In the genomic region with DNA sequence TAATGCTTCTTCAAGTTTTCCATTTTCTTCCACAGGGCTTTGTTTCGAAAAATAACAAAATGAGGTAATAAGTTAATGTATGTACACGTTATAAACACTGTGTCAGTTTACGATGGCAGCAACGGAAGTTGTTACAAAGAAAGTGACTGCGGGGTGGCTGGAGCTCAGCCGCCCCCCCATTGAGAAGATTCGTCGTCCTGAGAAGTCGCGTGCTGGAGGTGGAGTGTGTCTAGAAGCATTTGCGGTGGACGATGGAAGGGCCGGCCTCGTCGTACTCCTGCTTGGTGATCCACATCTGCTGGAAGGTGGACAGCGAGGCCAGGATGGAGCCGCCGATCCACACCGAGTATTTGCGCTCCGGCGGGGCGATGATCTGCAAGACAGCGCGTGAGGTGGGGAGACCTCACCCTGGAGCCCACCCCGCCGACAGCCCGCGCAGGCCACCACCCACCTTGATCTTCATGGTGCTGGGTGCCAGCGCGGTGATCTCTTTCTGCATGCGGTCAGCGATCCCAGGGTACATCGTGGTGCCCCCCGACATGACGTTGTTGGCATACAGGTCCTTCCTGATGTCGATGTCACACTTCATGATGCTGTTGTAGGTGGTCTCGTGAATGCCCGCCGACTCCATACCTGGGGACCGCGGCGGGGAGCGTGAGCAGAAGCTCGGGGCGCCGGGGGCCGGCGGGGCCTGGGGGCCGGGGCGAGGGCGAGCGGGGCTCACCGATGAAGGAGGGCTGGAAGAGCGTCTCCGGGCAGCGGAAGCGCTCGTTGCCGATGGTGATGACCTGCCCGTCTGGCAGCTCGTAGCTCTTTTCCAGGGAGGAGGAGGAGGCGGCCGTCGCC, we compare ENCODE assay signal across 12 cellular contexts. TPM values are rescaled to one million over a fixed set of nuclear protein-coding genes. Genes with fewer than 3 reads are reported as not detected.
A peak's percentile ranks its signal among the peaks of the same experiment; 100 is the strongest.
DNase-seq lines count a peak whose midpoint lies in the region; ATAC-seq, FAIRE-seq and TF ChIP-seq lines count a peak whose summit lies in the region.
"Had no signal": no experiment of that assay in that cellular context is flagged by ENCODE, and none has a peak within 500 bp of the region (broad histone marks: within the 10 kb centered on the region; RNA-seq: fewer than 3 reads in every experiment).

No MANE protein-coding gene starts in this region.

- no peak for TF ChIP-seq RAD21 in H1 (IDR thresholded peaks at IDR 0.05 in 1 of 2, conservative IDR thresholded peaks at IDR 0.05 in 1 of 2; ENCODE audit: low read depth in 2 of 2, low read length in 2 of 2)

- no peaks in the 10 kb centered on the region for H3K36me3 Mint-ChIP-seq in CD8-positive, alpha-beta T cell
- H3K36me3 Mint-ChIP-seq in IgD-negative memory B cell: no peaks in the 10 kb centered on the region
- peaks cover 3% of the 10 kb centered on the region for H3K36me3 Mint-ChIP-seq in neural crest cell (ENCODE audit: low read depth)

- H3K4ac ChIP-seq in H1 (replicated peaks; ENCODE audit: insufficient read length, low read depth, low read length): no peak overlapping the region

- no peak overlapping the region for H3K27ac ChIP-seq in CD8-positive, alpha-beta T cell (ENCODE audit: low read depth, low read length)
- H3K27ac ChIP-seq in H1 (ENCODE audit: low read depth, low read length) (no peak overlapping the region), testis (no peak overlapping the region)
- H3K27ac ChIP-seq: prostate gland had no signal

- no peak for FAIRE-seq in H1 (lab: Jason Lieb, UNC)
- FAIRE-seq: GM12878, islet of Langerhans had no signal

- no peak overlapping the region for H3K27ac Mint-ChIP-seq in CD8-positive, alpha-beta T cell
- H3K27ac Mint-ChIP-seq in IgD-negative memory B cell (peak overlapping the region in 2 of 3 donors; percentile 33 to 54), neural crest cell (ENCODE audit: unreplicated experiment) (no peak overlapping the region)

- H3K18ac ChIP-seq in H1 (ENCODE audit: extremely low read depth, low read length): no peak overlapping the region

- no peak overlapping the region for H4K5ac ChIP-seq in H1 (ENCODE audit: insufficient read length, low read depth, low read length)

- peaks cover 54% of the 10 kb centered on the region for H3K27me3 Mint-ChIP-seq in CD8-positive, alpha-beta T cell (ENCODE audit: low read depth)
- H3K27me3 Mint-ChIP-seq in IgD-negative memory B cell (peaks cover 53% of the 10 kb centered on the region), neural crest cell (ENCODE audit: low read depth) (peaks cover 91% of the 10 kb centered on the region)

- no peak for TF ChIP-seq EP300 in H1 (IDR thresholded peaks at IDR 0.05; ENCODE audit: borderline replicate concordance in 1 of 2, low read depth in 2 of 2, low read length in 2 of 2)

- peak overlapping the region; percentile 18; the same call in 1 of the 2 replicates for H2BK15ac ChIP-seq in H1 (ENCODE audit: low read length)

- H3K9ac ChIP-seq in H1 (replicated peaks in 1 of 4; ENCODE audit: extremely low read depth in 1 of 4, low read depth in 3 of 4, low read length in 3 of 4): no peak overlapping the region

- no peak overlapping the region for H3K14ac ChIP-seq in H1 (ENCODE audit: insufficient read length)

- H3K4me1 ChIP-seq in CD8-positive, alpha-beta T cell (ENCODE audit: insufficient read depth, low read length): peaks cover 26% of the 10 kb centered on the region
- H3K4me1 ChIP-seq in H1 (replicated peaks in 1 of 4; ENCODE audit: control insufficient read depth in 3 of 4, insufficient read depth in 4 of 4, low read length in 3 of 4): peaks cover 0 to 18% (median 10%) of the 10 kb centered on the region in 4 experiments; a peak in 6 of 7 replicates
- peaks cover 22% of the 10 kb centered on the region for H3K4me1 ChIP-seq in testis

- ATAC-seq in CD8-positive, alpha-beta T cell: peak; percentile 42

- H3K23me2 ChIP-seq in H1 (ENCODE audit: low read depth, low read length): peaks cover 7% of the 10 kb centered on the region

- H3K4me3 ChIP-seq in CD8-positive, alpha-beta T cell (ENCODE audit: low read depth, low read length): peak overlapping the region; percentile 19
- H3K4me3 ChIP-seq in H1 (ENCODE audit: extremely low read depth in 1 of 4, insufficient read depth in 2 of 4, low read depth in 3 of 4, low read length in 4 of 4) (peak overlapping the region in 3 of 4 experiments; percentile 15 to 43 (median 23); a peak in 5 of 8 replicates), testis (no peak overlapping the region)
- H3K4me3 ChIP-seq: GM12878, prostate gland had no signal

- no peak for TF ChIP-seq CTCF in CD8-positive, alpha-beta T cell (IDR thresholded peaks at IDR 0.05)
- TF ChIP-seq CTCF in H1 (IDR thresholded peaks at IDR 0.05; ENCODE audit: control extremely low read depth in 1 of 3, insufficient read depth in 1 of 3, low read depth in 1 of 3, low read length in 3 of 3): no peak
- no peak for TF ChIP-seq CTCF in neural crest cell (conservative IDR thresholded peaks at IDR 0.05)
- TF ChIP-seq CTCF in testis (IDR thresholded peaks at IDR 0.05): no peak

- peak overlapping the region; percentile 79 for H3K4me3 Mint-ChIP-seq in CD8-positive, alpha-beta T cell
- H3K4me3 Mint-ChIP-seq in IgD-negative memory B cell (peak overlapping the region; percentile 34 to 71 (median 65)), neural crest cell (peak overlapping the region; percentile 38)

- H3K79me1 ChIP-seq in H1 (ENCODE audit: low read depth, low read length): no peaks in the 10 kb centered on the region; the same call in 1 of the 2 replicates

- no peaks in the 10 kb centered on the region for H3K9me3 ChIP-seq in CD8-positive, alpha-beta T cell (ENCODE audit: low read length)
- H3K9me3 ChIP-seq in H1 (ENCODE audit: insufficient read depth in 2 of 2, low read depth in 1 of 2, low read length in 1 of 2) (no peaks in the 10 kb centered on the region), testis (no peaks in the 10 kb centered on the region)
- H3K9me3 ChIP-seq: prostate gland had no signal

- H2BK12ac ChIP-seq in H1 (ENCODE audit: low read depth, low read length): peak overlapping the region; percentile 50; the same call in 1 of the 2 replicates

- H3K56ac ChIP-seq in H1 (replicated peaks; ENCODE audit: insufficient read length, low read depth, low read length): no peak overlapping the region

- H3K27me3 ChIP-seq in CD8-positive, alpha-beta T cell (ENCODE audit: insufficient read depth, low read length): peaks cover 30% of the 10 kb centered on the region
- H3K27me3 ChIP-seq in H1 (replicated peaks in 1 of 4; ENCODE audit: control insufficient read depth in 3 of 4, extremely low read depth in 1 of 4, insufficient read depth in 3 of 4, low read length in 3 of 4): peaks cover 35 to 63% (median 58%) of the 10 kb centered on the region in 4 experiments
- no peaks in the 10 kb centered on the region for H3K27me3 ChIP-seq in testis

- peaks cover 0 to 5% of the 10 kb centered on the region in 2 experiments for H4K20me1 ChIP-seq in H1 (replicated peaks in 1 of 2; ENCODE audit: control insufficient read depth in 1 of 2, insufficient read depth in 2 of 2, low read length in 2 of 2)

- no peak overlapping the region for H2BK20ac ChIP-seq in H1 (ENCODE audit: low read length)

- peaks cover 28% of the 10 kb centered on the region for H3K4me1 Mint-ChIP-seq in CD8-positive, alpha-beta T cell (ENCODE audit: low read depth)
- H3K4me1 Mint-ChIP-seq in IgD-negative memory B cell (peaks cover 6 to 8% (median 7%) of the 10 kb centered on the region in 3 donors), neural crest cell (peaks cover 12% of the 10 kb centered on the region)

- no peak overlapping the region for H4K91ac ChIP-seq in H1 (replicated peaks; ENCODE audit: insufficient read length, low read length)

- no peaks in the 10 kb centered on the region for H3K9me3 Mint-ChIP-seq in CD8-positive, alpha-beta T cell
- H3K9me3 Mint-ChIP-seq in IgD-negative memory B cell (peaks cover 0 to 2% (median 0%) of the 10 kb centered on the region in 3 donors), neural crest cell (no peaks in the 10 kb centered on the region)

- H3K4me2 ChIP-seq in H1 (ENCODE audit: insufficient read depth in 1 of 2, low read depth in 2 of 2, low read length in 2 of 2): peak overlapping the region; percentile 60 to 76

- peak overlapping the region; percentile 24; the same call in 1 of the 2 replicates for H2BK5ac ChIP-seq in H1 (ENCODE audit: low read depth, low read length)

- no peak overlapping the region for H2AFZ ChIP-seq in H1 (ENCODE audit: low read length)

- H3K36me3 ChIP-seq in CD8-positive, alpha-beta T cell (ENCODE audit: insufficient read depth, low read length): no peaks in the 10 kb centered on the region
- H3K36me3 ChIP-seq in H1 (ENCODE audit: control insufficient read depth in 2 of 4, insufficient read depth in 4 of 4, low read length in 3 of 4) (no peaks in the 10 kb centered on the region; a peak in 1 of 8 replicates), testis (ENCODE audit: low read depth, missing control alignments) (no peaks in the 10 kb centered on the region)
- H3K36me3 ChIP-seq: prostate gland had no signal

- H2BK120ac ChIP-seq in H1 (replicated peaks; ENCODE audit: low read depth, low read length): no peak overlapping the region

- 50% methylated on average over 34 of the region's 65 CpGs; no CpG with 5 or more reads in 1 of the 2 experiments for WGBS in H1 (ENCODE audit: extremely low coverage in 1 of 2, insufficient coverage in 1 of 2, insufficient read length in 1 of 2, insufficient replicate concordance in 2 of 2, low coverage in 1 of 2, low lambda C conversion rate in 2 of 2, missing lambda C conversion rate in 1 of 2), 2 experiments
- WGBS in testis, 2 donors: 4 to 5% methylated on average over 9 to 64 of the region's 65 CpGs

- TF ChIP-seq POLR2A in H1 (IDR thresholded peaks at IDR 0.05; ENCODE audit: control extremely low read depth in 1 of 2, low read depth in 2 of 2, low read length in 2 of 2) (no peak), testis (IDR thresholded peaks at IDR 0.05) (no peak)

- H2AK5ac ChIP-seq in H1 (ENCODE audit: low read depth, low read length): no peak overlapping the region; the same call in 1 of the 2 replicates

- DNase-seq in CD8-positive, alpha-beta T cell: no peak
- DNase-seq in H1 (ENCODE audit: low read depth in 1 of 2, low spot score in 2 of 2) (no peak), neural crest cell (ENCODE audit: low read depth, low spot score) (no peak), RKO (ENCODE audit: low spot score) (no peak), testis (no peak), DMS153 treated with DMSO at 0.1 percent for 48 hours (lab: John Stamatoyannopoulos, UW; ENCODE audit: unreplicated experiment) (no peak)
- DNase-seq in stimulated activated naive CD4-positive, alpha-beta T cell treated with Interleukin-2 at 50 U/mL for 16 hours (lab: John Stamatoyannopoulos, UW): no peak
- DNase-seq: NCI-H1694 treated with DMSO at 0.1 percent for 48 hours had no signal

- no peak overlapping the region for H3K23ac ChIP-seq in H1 (ENCODE audit: insufficient read length)

- CTCF ChIA-PET in CD8-positive, alpha-beta T cell (lab: Charles Lee): interaction anchor here (1.0 kb wide), 1 partner anchor 173 kb away, joined by 3 read pairs; no protein-coding TSS in a partner anchor
- CTCF ChIA-PET in H1 (lab: Charles Lee; ENCODE audit: partially characterized antibody): interaction anchor here (0.8 to 7.2 kb wide), 3 partner anchors 11 to 61 kb away, joined by 3 to 47 read pairs (median 16); no protein-coding TSS in a partner anchor

- POLR2A ChIA-PET in CD8-positive, alpha-beta T cell (lab: Charles Lee): interaction anchor here (1.3 kb wide), 1 partner anchor 89 kb away, joined by 3 read pairs; the partner anchor contains the start of gene CCSAP
- POLR2A ChIA-PET in H1 (lab: Charles Lee; ENCODE audit: partially characterized antibody): interaction anchor here (0.8 to 6.1 kb wide), 5 partner anchors 9 to 77 kb away, joined by 3 to 48 read pairs (median 4); partner anchors contain the start of gene NUP133

- H4K8ac ChIP-seq in H1 (ENCODE audit: extremely low read depth, insufficient read depth, low read length): no peak overlapping the region

- H3K79me2 ChIP-seq in H1 (ENCODE audit: control insufficient read depth in 1 of 2, insufficient read depth in 2 of 2, low read length in 2 of 2): no peaks in the 10 kb centered on the region

- intact Hi-C loops in CD8-positive, alpha-beta T cell (cut with DNase I, micrococcal nuclease): no loop called here
- intact Hi-C loops in testis (cut with DNase I; ENCODE audit: low total_unique reads): loop anchor here (5.0 kb wide), 1 partner anchor 124 kb away; no protein-coding TSS in a partner anchor

RNA-seq across cellular contexts. Expression of gene ACTA1, which starts 2.4 kb away (rescaled TPM):
- not detected for total RNA-seq in CD8-positive, alpha-beta T cell
- polyA plus RNA-seq in IgD-negative memory B cell (not detected), H1 (2011; rRNA removed) (23.5 and 49.6 TPM in 2 replicates), testis (ENCODE audit: insufficient read depth, low read depth, low replicate concordance) (136 TPM)
- total RNA-seq in H1 (2021; fragmentation: NEBNext Ultra II Directional; extraction: Animal tissue kit (Norgen Biotek cat#: 25700)): 56.2 and 58.2 TPM in 2 replicates
- 29.2 TPM for polyA plus RNA-seq in H1 (2011; cell fraction: cytosol; rRNA removed)
- 34.0 TPM for polyA plus RNA-seq in H1 (2011; cell fraction: nucleus; rRNA removed)
- 27.7 to 38.9 TPM (median 29.2 TPM) in 4 replicates for polyA plus RNA-seq in H1 (2012, experiment 1 of 2)
- 32.8 TPM for polyA plus RNA-seq in H1 (2012, experiment 2 of 2)
- 60.4 TPM for polyA plus RNA-seq in H1 (2013, experiment 1 of 2)
- polyA plus RNA-seq in H1 (2013, experiment 2 of 2): 60.9 TPM
- polyA minus RNA-seq in H1 (2011; rRNA and poly(A)+ RNA removed): 9.3 and 14.8 TPM in 2 replicates
- 31.8 TPM for polyA minus RNA-seq in H1 (2011; cell fraction: cytosol; rRNA and poly(A)+ RNA removed)
- 13.7 TPM for polyA minus RNA-seq in H1 (2011; cell fraction: nucleus; rRNA and poly(A)+ RNA removed)
- total RNA-seq in neural crest cell (0.23 and 0.48 TPM in 2 replicates), testis (1 to 10 TPM in 1 of 2 donors, under 1 TPM in 1; 0.94 to 1.2 TPM)
- total RNA-seq: GM12878 had no signal

Comparison
In these comparisons a context has a peak if more than half of its experiments do, and no peak if none do; other contexts are left out.
1. H3K4me3 ChIP-seq: peak in CD8-positive, alpha-beta T cell (single experiment) and H1 (3 of 4); none in testis (0 of 2).
2. H3K27ac Mint-ChIP-seq: peak in IgD-negative memory B cell (2 of 3); none in CD8-positive, alpha-beta T cell (single experiment) and neural crest cell (single experiment).
3. RNA of gene ACTA1, which starts 2.4 kb away (total RNA-seq): 56.2 to 58.2 TPM in H1; 0.94 to 1.2 TPM in testis, 0.23 to 0.48 TPM in neural crest cell and not detected in CD8-positive, alpha-beta T cell; every median in the first group is over 10 times any median in the second.
4. Peak in every context shown above with its lines, with median percentiles within 50 percentile points of each other: H3K4me3 Mint-ChIP-seq.